Comparison of ENCODE assay signal across 8 cellular contexts in the genomic region with DNA sequence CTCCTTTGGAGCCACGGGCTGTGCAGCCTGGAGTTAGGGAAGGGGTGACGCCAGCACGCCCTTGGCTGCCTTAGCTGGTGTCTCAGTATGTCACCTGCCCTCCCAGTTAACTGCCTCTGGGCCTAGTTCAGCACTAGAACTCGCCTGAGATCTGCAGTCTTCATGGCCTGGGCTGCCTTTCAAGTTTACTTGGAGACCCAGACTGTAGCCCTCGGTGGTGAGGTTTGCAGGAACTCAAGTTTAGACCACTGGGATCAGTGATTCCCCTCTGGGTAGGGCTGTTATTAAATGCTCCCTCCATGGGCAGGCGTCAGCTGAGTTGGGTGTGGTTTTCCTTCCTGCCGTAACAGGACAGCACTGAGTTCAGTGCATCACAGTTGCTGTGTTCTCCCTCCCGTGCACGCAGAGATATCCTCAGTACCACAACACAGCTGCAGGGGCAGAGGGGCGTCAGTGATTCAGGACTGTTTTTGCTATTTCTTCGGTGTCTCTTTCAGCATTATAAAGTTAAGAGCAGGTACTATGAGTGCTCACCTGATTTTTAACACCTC. TPM values are rescaled to one million over a fixed set of nuclear protein-coding genes. Genes with fewer than 3 reads are reported as not detected.
A peak's percentile ranks its signal among the peaks of the same experiment; 100 is the strongest.
DNase-seq lines count a peak whose midpoint lies in the region; ATAC-seq and TF ChIP-seq lines count a peak whose summit lies in the region.

No MANE protein-coding gene starts in this region.

- H3K9ac ChIP-seq in colonic mucosa (ENCODE audit: low read depth in 2 of 2, low read length in 2 of 2), result no peak overlapping the region

- peaks cover 29 to 30% of the 10 kb centered on the region in 2 donors for H3K36me3 Mint-ChIP-seq in CD14-positive monocyte

- H3K4me1 Mint-ChIP-seq in CD14-positive monocyte, result peaks cover 36% of the 10 kb centered on the region

- no peak overlapping the region for H3K27ac ChIP-seq in colonic mucosa

- TF ChIP-seq CTCF in CD14-positive monocyte (IDR thresholded peaks at IDR 0.05) (no peak), GM10266 (IDR thresholded peaks at IDR 0.05; ENCODE audit: control insufficient read depth, insufficient read depth, low read depth, missing control alignments) (no peak), colonic mucosa (IDR thresholded peaks at IDR 0.05) (no peak)

- no peaks in the 10 kb centered on the region for H3K36me3 ChIP-seq in colonic mucosa

- no peak overlapping the region for H3K4me3 ChIP-seq in colonic mucosa

- H3K4me3 Mint-ChIP-seq in CD14-positive monocyte, result no peak overlapping the region

- DNase-seq in CD14-positive monocyte (ENCODE audit: low spot score) (no peak), iPS-NIHi7 (ENCODE audit: extremely low spot score) (peak; percentile 15), KG1 (lab: John Stamatoyannopoulos, UW) (no peak), GM10266 (ENCODE audit: extremely low spot score) (no peak), colonic mucosa (no peak)
- peak; percentile 32 to 46 for DNase-seq in activated CD4-positive, alpha-beta T cell treated with anti-CD3 and anti-CD28 coated beads, Interleukin-2, amount 50 U/mL, for 4 hours

- H3K27me3 Mint-ChIP-seq in CD14-positive monocyte (ENCODE audit: low read depth in 3 of 3), result no peaks in the 10 kb centered on the region

- peak overlapping the region in 6 of 7 donors; percentile 7 to 78 (median 59) for H3K27ac Mint-ChIP-seq in CD14-positive monocyte

- no peaks in the 10 kb centered on the region for H3K27me3 ChIP-seq in colonic mucosa

- H3K9me3 Mint-ChIP-seq in CD14-positive monocyte, result no peaks in the 10 kb centered on the region

- ATAC-seq in HG03025 (IDR thresholded peaks at IDR 0.05; ENCODE audit: low FRiP score, unreplicated experiment), result peak; percentile 63
- ATAC-seq in HG03439 (IDR thresholded peaks at IDR 0.05; ENCODE audit: unreplicated experiment), result no peak

- H3K4me1 ChIP-seq in colonic mucosa, result no peaks in the 10 kb centered on the region

- H3K9me3 ChIP-seq in colonic mucosa, result no peaks in the 10 kb centered on the region

- intact Hi-C loops in CD14-positive monocyte (cut with micrococcal nuclease), result no loop called here
- intact Hi-C loops in colonic mucosa (cut with DNase I), result no loop called here

RNA-seq across cellular contexts. Expression of a gene that starts 30.5 kb away (rescaled TPM):
- 100 to 1,000 TPM; 170 to 626 TPM for polyA plus RNA-seq in CD14-positive monocyte
- total RNA-seq in colonic mucosa, result 100 to 1,000 TPM; 246 to 715 TPM

RNA-seq across cellular contexts. Expression of a gene that starts 49.0 kb away (rescaled TPM):
- 10 to 100 TPM; 54.5 to 54.7 TPM for polyA plus RNA-seq in CD14-positive monocyte
- total RNA-seq in colonic mucosa, result 10 to 100 TPM; 25.2 to 28.8 TPM

Comparison
In these comparisons a context has a peak if more than half of its experiments do, and no peak if none do; other contexts are left out.
1. DNase-seq: peak in activated CD4-positive, alpha-beta T cell treated with anti-CD3 and anti-CD28 coated beads, Interleukin-2, amount 50 U/mL, for 4 hours (2 of 2) and iPS-NIHi7 (single experiment); none in CD14-positive monocyte (single experiment), KG1 (single experiment), GM10266 (single experiment) and colonic mucosa (single experiment).